11 cellular contexts compared by ENCODE assay signal in the genomic region with DNA sequence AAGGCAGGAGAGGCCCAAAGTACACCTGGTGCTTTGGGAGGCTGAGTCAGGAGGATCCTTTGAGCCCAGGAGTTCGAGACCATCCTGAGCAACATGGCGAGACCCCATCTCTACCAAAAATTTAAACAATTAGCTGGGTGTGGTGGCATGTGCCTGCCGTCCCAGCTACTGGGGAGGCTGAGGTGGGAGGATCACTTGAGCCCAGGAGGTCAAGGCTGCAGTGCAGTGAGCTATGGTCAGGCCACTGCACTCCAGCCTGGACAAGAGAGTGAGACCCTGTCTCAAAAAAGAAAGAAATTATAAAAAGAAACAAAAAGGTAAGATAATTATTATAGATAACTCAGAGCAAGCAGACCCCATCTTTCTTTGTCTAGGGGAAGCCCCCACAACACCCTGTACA. TPM values are rescaled to one million over a fixed set of nuclear protein-coding genes. Genes with fewer than 3 reads are reported as not detected.
DNase-seq lines count a peak whose midpoint lies in the region; ATAC-seq and TF ChIP-seq lines count a peak whose summit lies in the region.
"Had no signal": no experiment of that assay in that cellular context is flagged by ENCODE, and none has a peak within 500 bp of the region (broad histone marks: within the 10 kb centered on the region; RNA-seq: fewer than 3 reads in every experiment).

No MANE protein-coding gene starts in this region.

- RAD21 ChIA-PET in HCT116 (lab: Charles Lee; ENCODE audit: low non-redundant PET in 1 of 2, low total read pairs in 2 of 2, uncharacterized antibody in 2 of 2, unreplicated experiment in 2 of 2): interaction anchor here in 1 of 2 experiments (1.6 kb wide), 1 partner anchor 48 kb away, joined by 4 read pairs; no protein-coding TSS in a partner anchor

- no peak overlapping the region for H3K27ac Mint-ChIP-seq in WTC11
- H3K27ac Mint-ChIP-seq: activated naive CD8-positive, alpha-beta T cell treated with anti-CD3 and anti-CD28 coated beads, Interleukin-2, amount 10 ng/mL, durations not matched to agents 7 days and 5 days had no signal

- peaks cover 9% of the 10 kb centered on the region for H3K36me3 Mint-ChIP-seq in WTC11
- H3K36me3 Mint-ChIP-seq: activated naive CD8-positive, alpha-beta T cell treated with anti-CD3 and anti-CD28 coated beads, Interleukin-2, amount 10 ng/mL, durations not matched to agents 7 days and 5 days had no signal

- TF ChIP-seq CTCF in HCT116 (IDR thresholded peaks at IDR 0.05 in 2 of 3, conservative IDR thresholded peaks at IDR 0.05 in 1 of 3; ENCODE audit: borderline replicate concordance in 1 of 3, insufficient read depth in 1 of 3, low read depth in 2 of 3, low read length in 2 of 3) (no peak), WTC11 (IDR thresholded peaks at IDR 0.05) (no peak)

- H3K27me3 Mint-ChIP-seq in WTC11 (ENCODE audit: low read depth): peaks cover 28% of the 10 kb centered on the region

- H3K9ac ChIP-seq in HCT116 (ENCODE audit: low read length) (no peak overlapping the region), skeletal muscle satellite cell (ENCODE audit: low read depth, low read length) (peak overlapping the region; percentile 93)

- intact Hi-C loops in HCT116 (cut with micrococcal nuclease): no loop called here

- POLR2A ChIA-PET in HCT116 (lab: Charles Lee) (no interaction called here), WTC11 (lab: Charles Lee) (interaction anchor here (1.3 kb wide), 1 partner anchor 20 kb away, joined by 7 read pairs; the partner anchor contains the start of genes COPE and DDX49)

- H4K20me1 ChIP-seq in HCT116 (ENCODE audit: insufficient read depth): no peaks in the 10 kb centered on the region

- BruUV-seq in HCT116 (replicated peaks; lab: Mats Ljungman, UMichigan): no TSS peak

- no peaks in the 10 kb centered on the region for H3K9me2 ChIP-seq in HCT116 (ENCODE audit: insufficient read depth)

- H3K79me2 ChIP-seq in HCT116 (ENCODE audit: insufficient read depth, low read length): peaks cover 9% of the 10 kb centered on the region; the same call in 1 of the 2 replicates

- DNase-seq in HCT116 (ENCODE audit: low read depth, low spot score) (no peak), WTC11 (ENCODE audit: low spot score) (no peak), Kasumi-1 (lab: John Stamatoyannopoulos, UW) (no peak)
- DNase-seq: activated CD4-positive, alpha-beta T cell treated with anti-CD3 and anti-CD28 coated beads for 48 hours; activated naive CD8-positive, alpha-beta T cell treated with anti-CD3 and anti-CD28 coated beads, Interleukin-2, amount 10 ng/mL, durations not matched to agents 7 days and 5 days; NCI-H2107 had no signal

- peaks cover 24% of the 10 kb centered on the region for H3K4me1 Mint-ChIP-seq in WTC11

- peak overlapping the region; percentile 82 for H3K4me3 Mint-ChIP-seq in WTC11

- H3K9me3 Mint-ChIP-seq in WTC11: no peaks in the 10 kb centered on the region
- H3K9me3 Mint-ChIP-seq: activated naive CD8-positive, alpha-beta T cell treated with anti-CD3 and anti-CD28 coated beads, Interleukin-2, amount 10 ng/mL, durations not matched to agents 7 days and 5 days had no signal

- H3K4me2 ChIP-seq in HCT116 (ENCODE audit: low read length) (peak overlapping the region; percentile 94), skeletal muscle satellite cell (ENCODE audit: low read length) (peak overlapping the region; percentile 94)

- H3K36me3 ChIP-seq in HCT116 (ENCODE audit: control insufficient read depth in 1 of 2, insufficient read depth in 2 of 2, low read length in 2 of 2) (peaks cover 0 to 9% of the 10 kb centered on the region in 2 experiments; a peak in 2 of 4 replicates), skeletal muscle satellite cell (ENCODE audit: insufficient read depth, low read length) (peaks cover 25% of the 10 kb centered on the region)

- no peaks in the 10 kb centered on the region for H3K27me3 ChIP-seq in HCT116 (ENCODE audit: insufficient read depth, low read length)
- H3K27me3 ChIP-seq in skeletal muscle satellite cell (ENCODE audit: control insufficient read depth, insufficient read depth, low read length): no peaks in the 10 kb centered on the region
- H3K27me3 ChIP-seq: thyroid gland had no signal

- H3K4me3 ChIP-seq in HCT116 (replicated peaks in 1 of 2; ENCODE audit: low read depth in 1 of 2, low read length in 2 of 2): peak overlapping the region in 1 of 2 experiments; percentile 79; a peak in 1 of 4 replicates
- H3K4me3 ChIP-seq in iPS-18c (ENCODE audit: insufficient read depth, low read depth, low read length): peak overlapping the region; percentile 60; the same call in 1 of the 2 replicates
- H3K4me3 ChIP-seq in skeletal muscle satellite cell (ENCODE audit: low read length): peak overlapping the region; percentile 97

- no peak overlapping the region for H3K27ac ChIP-seq in HCT116 (ENCODE audit: low read depth, low read length)

- TF ChIP-seq RAD21 in HCT116 (IDR thresholded peaks at IDR 0.05; ENCODE audit: low read depth): no peak

- no peak for TF ChIP-seq POLR2A in HCT116 (IDR thresholded peaks at IDR 0.05; ENCODE audit: borderline replicate concordance, extremely low read depth, insufficient read depth, insufficient read length)

- CTCF ChIA-PET in HCT116 (lab: Charles Lee) (interaction anchor here (1.0 kb wide), 1 partner anchor 47 kb away, joined by 4 read pairs; no protein-coding TSS in a partner anchor), WTC11 (lab: Charles Lee) (interaction anchor here (0.9 to 2.3 kb wide), 5 partner anchors 20 to 57 kb away, joined by 3 to 13 read pairs (median 7); partner anchors contain the start of genes CERS1, COPE and DDX49)

- no peak overlapping the region for H2AFZ ChIP-seq in HCT116 (ENCODE audit: low read depth, low read length, poor library complexity, severe bottlenecking)

- H3K4me1 ChIP-seq in HCT116 (ENCODE audit: control insufficient read depth in 1 of 2, insufficient read depth in 2 of 2, low read length in 2 of 2) (peaks cover 10 to 35% of the 10 kb centered on the region in 2 experiments), skeletal muscle satellite cell (ENCODE audit: control insufficient read depth, insufficient read depth, low read length) (peaks cover 12% of the 10 kb centered on the region)

- H3K9me3 ChIP-seq in HCT116 (ENCODE audit: control insufficient read depth in 1 of 2, insufficient read depth in 1 of 2, low read depth in 1 of 2, low read length in 2 of 2) (no peaks in the 10 kb centered on the region), iPS-18c (ENCODE audit: control insufficient read depth, insufficient read depth, low read length) (no peaks in the 10 kb centered on the region), skeletal muscle satellite cell (replicated peaks; ENCODE audit: low read length) (no peaks in the 10 kb centered on the region)
- H3K9me3 ChIP-seq: thyroid gland had no signal

- ATAC-seq in HCT116 (no peak), WTC11 (no peak), HG03108 (IDR thresholded peaks at IDR 0.05; ENCODE audit: unreplicated experiment) (no peak), GM19351 (IDR thresholded peaks at IDR 0.05; ENCODE audit: unreplicated experiment) (no peak)

TF ChIP-seq in HCT116, 20 proteins besides CTCF, POLR2A, EP300 and RAD21 (continues in another document):
- no peak for TF ChIP-seq JUND (IDR thresholded peaks at IDR 0.05)

TF ChIP-seq in WTC11, 78 proteins besides CTCF, POLR2A, EP300 and RAD21:
- TF ChIP-seq ZNF121 (CRISPR knock-in tag; IDR thresholded peaks at IDR 0.05) (peak; percentile 80; the same call in 1 of the 2 replicates), CREM (CRISPR knock-in tag; IDR thresholded peaks at IDR 0.05) (no peak)

RNA-seq across cellular contexts. Expression of gene HOMER3, which starts 1.9 kb away (rescaled TPM):
- total RNA-seq in HCT116 (2021; ENCODE audit: unreplicated experiment): 45.2 TPM
- polyA plus RNA-seq in HCT116 (2012): 50.6 and 54.1 TPM in 2 replicates
- 28.2 to 32.4 TPM (median 32.2 TPM) in 3 replicates for total RNA-seq in WTC11 (2021)
- total RNA-seq in skeletal muscle satellite cell (2012; rRNA removed): 57.2 and 66.4 TPM in 2 replicates

RNA-seq across cellular contexts. Expression of gene DDX49, which starts 19.6 kb away (rescaled TPM):
- total RNA-seq in HCT116 (2021; ENCODE audit: unreplicated experiment) (51.9 TPM), WTC11 (2021) (30.1 to 47.9 TPM (median 36.4 TPM) in 3 replicates)
- 41.1 and 44.3 TPM in 2 replicates for polyA plus RNA-seq in HCT116 (2012)
- 70.2 and 74.5 TPM in 2 replicates for total RNA-seq in skeletal muscle satellite cell (2012; rRNA removed)

RNA-seq across cellular contexts. Expression of gene COPE, which starts 20.0 kb away (rescaled TPM):
- total RNA-seq in HCT116 (2021; ENCODE audit: unreplicated experiment) (263 TPM), WTC11 (2021) (224 to 240 TPM (median 228 TPM) in 3 replicates)
- 279 and 360 TPM in 2 replicates for polyA plus RNA-seq in HCT116 (2012)
- 280 and 312 TPM in 2 replicates for total RNA-seq in skeletal muscle satellite cell (2012; rRNA removed)

RNA-seq across cellular contexts. Expression of gene CERS1, which starts 43.2 kb away (rescaled TPM):
- total RNA-seq in HCT116 (2021; ENCODE audit: unreplicated experiment): 0.96 TPM
- polyA plus RNA-seq in HCT116 (2012): 0.55 and 0.76 TPM in 2 replicates
- 14.7 to 24.5 TPM (median 22.6 TPM) in 3 replicates for total RNA-seq in WTC11 (2021)
- 1.3 and 3.5 TPM in 2 replicates for total RNA-seq in skeletal muscle satellite cell (2012; rRNA removed)
- total RNA-seq: activated naive CD8-positive, alpha-beta T cell treated with anti-CD3 and anti-CD28 coated beads, Interleukin-2, amount 10 ng/mL, durations not matched to agents 7 days and 5 days had no signal
